In the genomic region with DNA sequence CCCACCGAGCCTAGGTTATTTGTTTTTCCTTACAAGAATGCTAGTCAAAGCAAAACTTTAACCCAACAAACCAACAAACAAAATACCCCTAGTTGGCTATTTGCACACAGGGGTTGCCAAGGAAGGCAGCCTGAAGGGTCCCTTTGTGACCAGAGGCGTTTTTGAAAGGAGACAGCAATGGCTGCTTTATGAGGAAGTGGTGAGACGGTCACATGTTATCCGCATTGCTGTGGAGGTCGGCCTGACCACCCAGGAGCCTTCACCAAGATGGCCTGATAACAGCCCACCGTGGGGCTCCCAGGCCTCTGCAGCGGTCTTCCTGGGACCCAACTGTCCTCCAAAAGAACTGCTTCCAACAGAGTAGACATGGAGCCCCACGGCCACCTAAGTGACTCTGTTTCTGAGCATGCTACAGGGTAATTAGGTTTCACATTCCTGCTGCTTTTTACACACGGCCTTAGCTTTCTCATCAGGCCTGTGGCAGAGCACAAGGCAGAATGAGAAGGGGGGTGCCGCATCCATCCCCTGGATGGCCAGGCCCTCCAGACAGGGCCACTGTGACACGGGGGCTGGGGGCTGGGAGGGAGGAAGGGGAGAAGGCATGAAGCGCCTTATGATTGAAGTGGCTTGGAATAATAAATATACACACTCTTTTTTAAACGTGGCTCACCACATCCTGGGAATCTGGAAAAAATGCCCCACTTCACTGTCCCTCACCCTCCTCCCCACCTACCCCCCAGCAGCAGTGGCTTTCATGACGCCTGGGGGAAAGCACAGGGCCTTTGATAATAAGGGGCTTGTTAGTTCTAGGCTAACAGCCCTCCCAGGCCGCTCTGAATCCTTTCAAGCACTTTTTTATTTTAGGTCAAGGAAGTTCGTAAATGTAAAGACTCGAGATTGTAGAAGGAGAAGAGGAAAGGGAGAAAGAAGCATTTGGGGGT, we compare ENCODE assay signal across 19 cellular contexts.
DNase-seq lines count a peak whose midpoint lies in the region; ATAC-seq, FAIRE-seq and TF ChIP-seq lines count a peak whose summit lies in the region.
"Had no signal": no experiment of that assay in that cellular context is flagged by ENCODE, and none has a peak within 500 bp of the region (broad histone marks: within the 10 kb centered on the region; RNA-seq: fewer than 3 reads in every experiment).

No MANE protein-coding gene starts in this region.

- H4K20me1 ChIP-seq in GM23338 (replicated peaks; ENCODE audit: insufficient read depth) = no peaks in the 10 kb centered on the region
- H4K20me1 ChIP-seq in K562 (replicated peaks; ENCODE audit: control insufficient read depth, insufficient read depth, low read length) = 0 out of 2 replicates have a peak, but pooled peaks cover 3% of the 10 kb centered on the region
- H4K20me1 ChIP-seq in osteoblast (ENCODE audit: insufficient read depth, low read length) = no peaks in the 10 kb centered on the region

- no TSS peak for BruUV-seq in K562 (replicated peaks; lab: Mats Ljungman, UMichigan)

- H3K27me3 Mint-ChIP-seq in GM23338 (ENCODE audit: insufficient read depth, low read depth, poor library complexity) (peaks cover 2% of the 10 kb centered on the region), chondrocyte (ENCODE audit: low read depth) (peaks cover 15% of the 10 kb centered on the region)
- H3K27me3 Mint-ChIP-seq: activated CD4-positive, alpha-beta memory T cell treated with anti-CD3 and anti-CD28 coated beads for 36 hours; activated naive CD8-positive, alpha-beta T cell had no signal

- H3K4me2 ChIP-seq in GM23338 (no peak overlapping the region), K562 (ENCODE audit: insufficient read depth, low read length) (no peak overlapping the region), osteoblast (ENCODE audit: insufficient read depth, low read length) (no peak overlapping the region)

- H3K27ac Mint-ChIP-seq in GM23338 = no peak overlapping the region
- no peak overlapping the region for H3K27ac Mint-ChIP-seq in chondrocyte (ENCODE audit: unreplicated experiment)
- H3K27ac Mint-ChIP-seq: activated CD4-positive, alpha-beta memory T cell treated with anti-CD3 and anti-CD28 coated beads for 36 hours; activated naive CD8-positive, alpha-beta T cell; CD4-positive, CD25-positive, alpha-beta regulatory T cell; nephron progenitor cell had no signal

- H3K79me2 ChIP-seq in GM23338 (replicated peaks; ENCODE audit: insufficient read depth) = no peaks in the 10 kb centered on the region
- H3K79me2 ChIP-seq in K562 (ENCODE audit: control insufficient read depth, insufficient read depth, low read length) = no peaks in the 10 kb centered on the region
- H3K79me2 ChIP-seq in osteoblast (ENCODE audit: insufficient read depth, low read length) = no peaks in the 10 kb centered on the region

- TF ChIP-seq CTCF in GM23338 (conservative IDR thresholded peaks at IDR 0.05; ENCODE audit: low read depth in 2 of 2) (no peak), K562 (IDR thresholded peaks at IDR 0.05 in 2 of 3, conservative IDR thresholded peaks at IDR 0.05 in 1 of 3; ENCODE audit: insufficient read depth in 2 of 3, low read depth in 1 of 3, low read length in 3 of 3) (no peak), osteoblast (IDR thresholded peaks at IDR 0.05; ENCODE audit: extremely low read depth, low read depth, low read length) (no peak), chondrocyte (IDR thresholded peaks at IDR 0.05) (no peak), kidney (IDR thresholded peaks at IDR 0.05; ENCODE audit: borderline replicate concordance, extremely low read depth, insufficient read depth) (no peak)

- no peak for TF ChIP-seq EP300 in K562 (IDR thresholded peaks at IDR 0.05; ENCODE audit: low read length)

- H3K9me2 ChIP-seq in GM23338 (ENCODE audit: insufficient read depth) = no peaks in the 10 kb centered on the region

- H3K9me3 ChIP-seq in K562 (replicated peaks; ENCODE audit: control insufficient read depth, insufficient read depth, low read depth, low read length) = no peaks in the 10 kb centered on the region
- H3K9me3 ChIP-seq in osteoblast (ENCODE audit: low read depth, low read length) = no peaks in the 10 kb centered on the region
- H3K9me3 ChIP-seq in kidney (ENCODE audit: control insufficient read depth in 1 of 2, low read length in 2 of 2) = no peaks in the 10 kb centered on the region
- H3K9me3 ChIP-seq: ascending aorta, MG63, stomach, tibial nerve had no signal

- H3K27ac ChIP-seq in GM23338 (ENCODE audit: low read depth) (no peak overlapping the region), K562 (ENCODE audit: extremely low read depth, low read depth, low read length) (no peak overlapping the region), osteoblast (ENCODE audit: low read depth, low read length) (no peak overlapping the region), kidney (ENCODE audit: low read depth in 2 of 2, low read length in 2 of 2) (no peak overlapping the region)
- H3K27ac ChIP-seq: ascending aorta, RWPE1, stomach, tibial nerve had no signal

- H3K36me3 Mint-ChIP-seq in GM23338 (ENCODE audit: low read depth) = no peaks in the 10 kb centered on the region
- H3K36me3 Mint-ChIP-seq in chondrocyte (ENCODE audit: low read depth) = no peaks in the 10 kb centered on the region
- H3K36me3 Mint-ChIP-seq: activated naive CD8-positive, alpha-beta T cell had no signal

- ATAC-seq in GM23338 (no peak), K562 (no peak)

- H3K9me3 Mint-ChIP-seq in GM23338 (no peaks in the 10 kb centered on the region), chondrocyte (ENCODE audit: low read depth) (no peaks in the 10 kb centered on the region)
- H3K9me3 Mint-ChIP-seq: activated CD4-positive, alpha-beta memory T cell treated with anti-CD3 and anti-CD28 coated beads for 36 hours; CD4-positive, CD25-positive, alpha-beta regulatory T cell; nephron progenitor cell had no signal

- H3K27me3 ChIP-seq in GM23338 (ENCODE audit: insufficient read depth) (no peaks in the 10 kb centered on the region), K562 (ENCODE audit: control insufficient read depth in 2 of 2, insufficient read depth in 2 of 2, low read length in 2 of 2) (peaks cover 0 to 7% of the 10 kb centered on the region in 2 experiments; a peak in 2 of 5 replicates), osteoblast (ENCODE audit: insufficient read depth, low read length) (no peaks in the 10 kb centered on the region)
- H3K27me3 ChIP-seq: ascending aorta, MG63, tibial nerve had no signal

- FAIRE-seq in K562 (lab: Jason Lieb, UNC) (no peak), kidney (lab: Jason Lieb, UNC) (no peak)

- H3K9me1 ChIP-seq in K562 (ENCODE audit: control insufficient read depth, insufficient read depth, low read length) = no peaks in the 10 kb centered on the region

- H3K9ac ChIP-seq in K562 (ENCODE audit: insufficient read depth in 1 of 2, low read depth in 2 of 2, low read length in 2 of 2) = no peak overlapping the region
- no peak overlapping the region for H3K9ac ChIP-seq in kidney (ENCODE audit: low read length in 2 of 2)

- H3K4me1 Mint-ChIP-seq in GM23338 (peaks cover 54% of the 10 kb centered on the region), chondrocyte (ENCODE audit: low read depth) (peaks cover 10% of the 10 kb centered on the region)

- no peak for TF ChIP-seq RAD21 in K562 (CRISPR knock-in tag; conservative IDR thresholded peaks at IDR 0.05 in 1 of 2, IDR thresholded peaks at IDR 0.05 in 1 of 2)

- H3K4me3 ChIP-seq in GM23338 = no peak overlapping the region
- no peak overlapping the region for H3K4me3 ChIP-seq in K562
- H3K4me3 ChIP-seq in osteoblast (ENCODE audit: insufficient read depth, low read length) = no peak overlapping the region
- H3K4me3 ChIP-seq in kidney (ENCODE audit: low read length in 2 of 2) = no peak overlapping the region
- H3K4me3 ChIP-seq: ascending aorta, MG63, stomach, tibial nerve had no signal

- TF ChIP-seq POLR2A in K562 (conservative IDR thresholded peaks at IDR 0.05) = no peak

- peaks cover 35% of the 10 kb centered on the region for H3K4me1 ChIP-seq in GM23338 (ENCODE audit: insufficient read depth)
- peaks cover 0 to 2% of the 10 kb centered on the region in 2 experiments; a peak in 1 of 5 replicates for H3K4me1 ChIP-seq in K562 (replicated peaks in 1 of 2; ENCODE audit: control insufficient read depth in 2 of 2, insufficient read depth in 2 of 2, low read length in 2 of 2)
- peaks cover 6% of the 10 kb centered on the region for H3K4me1 ChIP-seq in osteoblast (ENCODE audit: insufficient read depth, low read length)
- H3K4me1 ChIP-seq in kidney (ENCODE audit: control insufficient read depth in 1 of 2, insufficient read depth in 1 of 2, low read depth in 1 of 2, low read length in 2 of 2) = peaks cover 0 to 3% of the 10 kb centered on the region in 2 donors
- H3K4me1 ChIP-seq: ascending aorta had no signal

- in situ Hi-C loops in K562 (cut with MboI) = loop anchor here (10.0 kb wide), 2 partner anchors 475 to 1275 kb away; no protein-coding TSS in a partner anchor

- H3K4me3 Mint-ChIP-seq in GM23338 (no peak overlapping the region), chondrocyte (ENCODE audit: unreplicated experiment) (no peak overlapping the region)
- H3K4me3 Mint-ChIP-seq: activated CD4-positive, alpha-beta memory T cell treated with anti-CD3 and anti-CD28 coated beads for 36 hours; activated naive CD8-positive, alpha-beta T cell; nephron progenitor cell had no signal

- POLR2A ChIA-PET in K562 (lab: Yijun Ruan, JAX) = no interaction called here

- intact Hi-C loops in K562 (cut with micrococcal nuclease) (loop anchor here (2.0 to 10.0 kb wide), 5 partner anchors 163 to 1118 kb away; no protein-coding TSS in a partner anchor), kidney (cut with DNase I) (no loop called here)

- H3K36me3 ChIP-seq in GM23338 (ENCODE audit: insufficient read depth) (no peaks in the 10 kb centered on the region), K562 (ENCODE audit: control insufficient read depth, insufficient read depth, low read length) (no peaks in the 10 kb centered on the region), osteoblast (ENCODE audit: insufficient read depth, low read length) (no peaks in the 10 kb centered on the region), kidney (ENCODE audit: control insufficient read depth in 1 of 2, insufficient read depth in 2 of 2, low read length in 2 of 2) (no peaks in the 10 kb centered on the region)
- H3K36me3 ChIP-seq: ascending aorta, MG63, stomach, tibial nerve had no signal

- CTCF ChIA-PET in K562 (lab: Yijun Ruan, JAX; ENCODE audit: low intra/inter-chr PET ratio) = interaction anchor here (0.5 to 1.6 kb wide), 4 partner anchors 161 to 1455 kb away, joined by 3 to 12 read pairs (median 3); no protein-coding TSS in a partner anchor

- no peak for DNase-seq in GM23338 (ENCODE audit: low spot score)
- peak; percentile 20 for DNase-seq in M059J (ENCODE audit: low read depth)
- DNase-seq in K562 (ENCODE audit: extremely low read depth in 1 of 4, low spot score in 3 of 4) = no peak
- no peak for DNase-seq in osteoblast (ENCODE audit: insufficient read length, low spot score, missing footprints)
- DNase-seq in chondrocyte (ENCODE audit: low spot score) = no peak
- DNase-seq in inferior parietal cortex (ENCODE audit: extremely low spot score) = no peak
- no peak for DNase-seq in kidney
- DNase-seq: NCI-H1436 treated with DMSO at 0.1 percent for 48 hours, NCI-H2107, NCI-H524 treated with DMSO at 0.1 percent for 48 hours had no signal

- 8% methylated on average over 16 of the region's 17 CpGs for WGBS in K562 (ENCODE audit: insufficient coverage, low coverage, missing lambda C conversion rate)

- H2AFZ ChIP-seq in GM23338 (peak overlapping the region; percentile 78), K562 (ENCODE audit: low read depth, low read length) (no peak overlapping the region), osteoblast (ENCODE audit: low read length) (peak overlapping the region; percentile 77)

- no peaks in the 10 kb centered on the region for H3F3A ChIP-seq in GM23338 (replicated peaks; ENCODE audit: low read depth)
